In genomic region chr18:13110559-13110958, GRCh38 we compare ENCODE assay signal across 29 cellular contexts.
"Had no signal": no experiment of that assay in that cellular context is flagged by ENCODE, and none has a peak within 500 bp of the region (broad histone marks: within the 10 kb centered on the region; RNA-seq: fewer than 3 reads in every experiment).

No MANE protein-coding gene starts in this region.

- H3K4me3 Mint-ChIP-seq: activated CD4-positive, alpha-beta T cell treated with anti-CD3 and anti-CD28 coated beads for 36 hours; activated naive CD8-positive, alpha-beta T cell treated with anti-CD3 and anti-CD28 coated beads for 36 hours; brain; immature natural killer cell; nephron; T-helper 2 cell treated with Interferon-gamma antibody and Interleukin-4, amounts not matched to agents 5 μg/mL and 100 μg/mL, for 36 hours had no signal

- H3K4me3 ChIP-seq: adrenal gland, cardiac muscle cell, coronary artery, dorsolateral prefrontal cortex, gastroesophageal sphincter, left lung, prostate gland, thoracic aorta, uterus had no signal

- H3K27me3 Mint-ChIP-seq: activated CD4-positive, alpha-beta T cell treated with anti-CD3 and anti-CD28 coated beads for 36 hours; activated naive CD8-positive, alpha-beta T cell treated with anti-CD3 and anti-CD28 coated beads for 36 hours; brain had no signal

- H3K4me1 ChIP-seq: adrenal gland, gastroesophageal sphincter, left lung, prostate gland, uterus had no signal

- H3K36me3 ChIP-seq: uterus had no signal

- H3K4me1 Mint-ChIP-seq: activated CD4-positive, alpha-beta T cell treated with anti-CD3 and anti-CD28 coated beads for 36 hours; activated naive CD8-positive, alpha-beta T cell treated with anti-CD3 and anti-CD28 coated beads for 36 hours; nephron had no signal

- H3K27me3 ChIP-seq: adrenal gland, cardiac muscle cell, dorsolateral prefrontal cortex, gastroesophageal sphincter, left lung, uterus had no signal

- DNase-seq: activated CD4-positive, alpha-beta T cell treated with anti-CD3 and anti-CD28 coated beads for 36 hours; activated CD4-positive, CD25-positive, alpha-beta regulatory T cell; activated effector memory CD4-positive, alpha-beta T cell treated with Interleukin-2 at 50 U/mL for 16 hours; activated naive CD4-positive, alpha-beta T cell treated with Interleukin-2 at 50 U/mL for 16 hours; activated naive CD8-positive, alpha-beta T cell treated with anti-CD3 and anti-CD28 coated beads for 36 hours; activated T-cell treated with anti-CD3 and anti-CD28 coated beads for 4 hours; aorta; dorsolateral prefrontal cortex; effector memory CD4-positive, alpha-beta T cell; erythroblast; hypothalamus; immature natural killer cell; kidney; left lung; retina; stimulated activated CD4-positive, alpha-beta T cell treated with anti-CD3 and anti-CD28 coated beads, Interleukin-2, amount 100 ng/mL, for 48 hours; stimulated activated naive CD8-positive, alpha-beta T cell treated with anti-CD3 and anti-CD28 coated beads, Interleukin-15, Interleukin-2, amounts not matched to agents 100 U/mL and 50 U/mL, for 24 hours; T-helper 1 cell; trophoblast cell; uterus had no signal

- H3K27ac Mint-ChIP-seq: activated CD4-positive, alpha-beta T cell treated with anti-CD3 and anti-CD28 coated beads for 36 hours; activated naive CD8-positive, alpha-beta T cell treated with anti-CD3 and anti-CD28 coated beads for 36 hours; brain; nephron; T-helper 2 cell treated with Interferon-gamma antibody and Interleukin-4, amounts not matched to agents 5 μg/mL and 100 μg/mL, for 36 hours had no signal

- H3K9me3 Mint-ChIP-seq: activated naive CD8-positive, alpha-beta T cell treated with anti-CD3 and anti-CD28 coated beads for 36 hours had no signal

- H3K9me3 ChIP-seq: adrenal gland, gastroesophageal sphincter, left lung, prostate gland, thoracic aorta, uterus had no signal

- H3K27ac ChIP-seq: adrenal gland, cardiac muscle cell, coronary artery, dorsolateral prefrontal cortex, gastroesophageal sphincter, left lung, prostate gland, thoracic aorta, uterus had no signal

- ATAC-seq: activated CD4-positive, alpha-beta T cell treated with anti-CD3 and anti-CD28 coated beads for 36 hours; gastroesophageal sphincter; left lung; stimulated activated naive CD8-positive, alpha-beta T cell treated with anti-CD3 and anti-CD28 coated beads, Interleukin-15, Interleukin-2, amounts not matched to agents 100 U/mL and 50 U/mL, for 24 hours had no signal
